In the genomic region with DNA sequence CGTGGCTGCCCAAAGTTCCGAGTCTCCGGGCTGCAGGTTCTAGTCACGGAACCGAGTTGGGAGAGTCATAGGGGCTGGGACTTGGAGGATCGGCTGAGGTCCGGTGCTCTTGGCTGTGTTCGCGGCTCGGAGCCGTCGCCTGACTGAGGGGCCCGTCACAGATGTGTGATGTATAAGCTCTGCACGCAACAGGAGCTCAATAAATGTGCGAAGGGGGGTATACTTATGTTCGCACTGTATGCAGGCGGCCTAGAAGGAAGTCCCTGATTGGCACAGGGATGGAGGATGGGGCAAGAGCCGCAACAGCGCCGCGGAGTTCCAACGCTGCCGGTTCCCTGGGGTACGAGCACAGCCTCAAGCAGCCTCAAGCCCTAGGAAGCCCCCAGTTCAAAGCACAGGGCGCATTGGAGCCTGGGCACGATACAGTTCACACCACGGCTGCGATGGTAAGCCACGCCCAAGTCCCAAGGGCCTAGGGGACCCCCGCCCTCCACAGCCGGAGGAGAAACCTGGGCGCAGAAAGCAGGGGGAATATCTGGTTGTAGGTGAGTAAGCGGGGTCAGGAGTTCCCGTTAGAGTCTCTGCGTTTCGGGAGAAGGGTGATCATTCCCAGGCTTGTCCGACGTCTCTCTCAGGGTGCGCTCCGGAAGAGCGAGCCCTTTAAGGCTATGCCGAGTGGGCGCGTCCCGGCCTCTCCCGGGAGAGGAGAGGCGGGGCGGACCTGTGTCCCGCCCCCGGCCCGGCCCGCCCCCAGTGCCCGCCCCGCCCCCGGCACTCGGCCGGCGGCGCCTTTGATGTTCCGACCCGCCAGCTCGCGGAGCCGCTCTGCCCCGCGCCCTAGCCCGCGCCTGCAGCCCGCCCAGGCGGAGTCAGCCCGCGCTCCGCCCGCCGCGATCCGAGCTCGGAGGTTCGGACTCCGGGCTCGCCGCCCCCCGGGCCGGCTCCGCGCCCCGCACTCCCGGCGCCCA, we compare ENCODE assay signal across 8 cellular contexts. TPM values are rescaled to one million over a fixed set of nuclear protein-coding genes. Genes with fewer than 3 reads are reported as not detected.
A peak's percentile ranks its signal among the peaks of the same experiment; 100 is the strongest.
DNase-seq lines count a peak whose midpoint lies in the region; ATAC-seq and TF ChIP-seq lines count a peak whose summit lies in the region.

Gene TCF7 (plus strand): TSS at position 774 of the 968 bp plus-strand sequence. CDS start 226 bp downstream, outside the sequence.

- ATAC-seq in GM18867 (IDR thresholded peaks at IDR 0.05; ENCODE audit: unreplicated experiment) (peak; percentile 82), HG03039 (IDR thresholded peaks at IDR 0.05; ENCODE audit: unreplicated experiment) (peak; percentile 70)

- no peaks in the 10 kb centered on the region; the same call in 1 of the 2 replicates for H3K9me3 ChIP-seq in AG04450 (ENCODE audit: control insufficient read depth, insufficient read depth, low read length)

- peaks cover 6% of the 10 kb centered on the region for H3K27me3 ChIP-seq in AG04450 (ENCODE audit: control insufficient read depth, insufficient read depth, low read length)

- DNase-seq in AG04450 (ENCODE audit: low read depth, low spot score) (peak; percentile 55), NCI-H226 (peak; percentile 77), dedifferentiated amniotic fluid mesenchymal stem cell (ENCODE audit: extremely low spot score) (peak; percentile 21), left kidney (ENCODE audit: low read depth, low spot score) (peak; percentile 93)
- DNase-seq in activated CD4-positive, alpha-beta T cell treated with anti-CD3 and anti-CD28 coated beads for 4 hours, result peak; percentile 73 to 80
- DNase-seq in stimulated activated CD4-positive, alpha-beta T cell treated with anti-CD3 and anti-CD28 coated beads, Interleukin-1b, Interleukin-23, amount 100 ng/mL, for 48 hours, result peak; percentile 72

- no peak for TF ChIP-seq CTCF in AG04450 (IDR thresholded peaks at IDR 0.05; ENCODE audit: low read depth, low read length)

- POLR2A ChIA-PET in AG04450 (lab: Yijun Ruan, JAX), result no interaction called here

- CTCF ChIA-PET in AG04450 (lab: Charles Lee), result interaction anchor here (0.6 to 4.2 kb wide), 3 partner anchors 13 to 1748 kb away, joined by 3 to 31 read pairs (median 3); no protein-coding TSS in a partner anchor

- peak within 1 kb of the TSS; percentile 64 for H3K4me3 ChIP-seq in AG04450 (ENCODE audit: low read depth, low read length)

- no peak within 1 kb of the TSS for H3K27ac ChIP-seq in AG04450 (ENCODE audit: low read depth, low read length)

RNA-seq across cellular contexts. Expression of gene TCF7, which starts in this region (rescaled TPM):
- 2.1 and 2.7 TPM in 2 replicates for polyA plus RNA-seq in AG04450 (2011; rRNA removed)
- 3.6 and 6.2 TPM in 2 replicates for polyA minus RNA-seq in AG04450 (2011; rRNA and poly(A)+ RNA removed)

Comparison
In these comparisons a context has a peak if more than half of its experiments do, and no peak if none do; other contexts are left out.
1. DNase-seq: peak in every context shown above with its lines; median percentile 93 in left kidney; 77 in NCI-H226; 76 in activated CD4-positive, alpha-beta T cell treated with anti-CD3 and anti-CD28 coated beads for 4 hours; 72 in stimulated activated CD4-positive, alpha-beta T cell treated with anti-CD3 and anti-CD28 coated beads, Interleukin-1b, Interleukin-23, amount 100 ng/mL, for 48 hours; 55 in AG04450; 21 in dedifferentiated amniotic fluid mesenchymal stem cell.